In the genomic region with DNA sequence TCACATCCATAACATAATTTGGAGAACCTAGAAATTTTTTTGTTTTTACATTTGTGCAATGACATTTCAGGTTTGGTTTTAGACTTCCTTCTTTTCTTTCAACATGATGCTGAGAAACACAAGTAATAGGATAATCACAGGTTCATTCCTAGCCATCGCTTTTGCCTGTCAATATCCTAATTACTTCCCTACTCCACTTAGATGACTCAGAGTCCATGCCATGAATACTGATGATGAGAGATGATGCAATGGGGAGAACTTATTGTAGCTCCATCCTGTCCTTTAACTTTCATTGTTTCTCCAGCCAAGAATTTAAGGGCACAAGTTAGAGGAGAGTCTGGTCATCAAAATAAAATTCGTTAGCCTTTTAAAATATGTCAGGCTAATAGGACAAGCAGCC, we compare ENCODE assay signal across 17 cellular contexts.
DNase-seq lines count a peak whose midpoint lies in the region; ATAC-seq and TF ChIP-seq lines count a peak whose summit lies in the region.
"Had no signal": no experiment of that assay in that cellular context is flagged by ENCODE, and none has a peak within 500 bp of the region (broad histone marks: within the 10 kb centered on the region; RNA-seq: fewer than 3 reads in every experiment).

No MANE protein-coding gene starts in this region.

- no peak for TF ChIP-seq CTCF in epithelial cell of esophagus (IDR thresholded peaks at IDR 0.05; ENCODE audit: insufficient read depth, low read depth, low read length, missing control alignments)

- ATAC-seq in HG03139 (IDR thresholded peaks at IDR 0.05; ENCODE audit: unreplicated experiment): no peak
- ATAC-seq: activated CD8-positive, alpha-beta T cell treated with anti-CD3 and anti-CD28 coated beads for 36 hours; activated T-cell treated with anti-CD3 and anti-CD28 coated beads, Interleukin-2, amount 50 U/mL, for 72 hours had no signal

- DNase-seq in DMS 273 (lab: John Stamatoyannopoulos, UW; ENCODE audit: unreplicated experiment): peak; percentile 8
- DNase-seq in DMS 273 treated with DMSO at 0.1 percent for 48 hours (lab: John Stamatoyannopoulos, UW): no peak
- DNase-seq in NCI-H748 (lab: John Stamatoyannopoulos, UW; ENCODE audit: unreplicated experiment): peak; percentile 60
- peak; percentile 77 for DNase-seq in epithelial cell of esophagus (ENCODE audit: low read depth)
- peak; percentile 90 for DNase-seq in renal cortical epithelial cell (ENCODE audit: low read depth)
- no peak for DNase-seq in NCI-H774 (lab: John Stamatoyannopoulos, UW)
- no peak for DNase-seq in pons (ENCODE audit: low spot score)
- DNase-seq: activated CD8-positive, alpha-beta T cell treated with anti-CD3 and anti-CD28 coated beads for 36 hours; activated T-cell treated with anti-CD3 and anti-CD28 coated beads, Interleukin-2, amount 50 U/mL, for 72 hours; CD4-positive, CD25-positive, alpha-beta regulatory T cell; NCI-H1092 treated with DMSO at 0.1 percent for 48 hours; NCI-H226; OCI-M1; sigmoid colon; tibial artery had no signal

- H3K4me3 ChIP-seq in epithelial cell of esophagus (ENCODE audit: low read length): no peak overlapping the region
- H3K4me3 ChIP-seq: sigmoid colon, SK-N-MC, tibial artery had no signal

Comparison
In these comparisons a context has a peak if more than half of its experiments do, and no peak if none do; other contexts are left out.
1. DNase-seq: peak in DMS 273 (single experiment), NCI-H748 (single experiment), epithelial cell of esophagus (single experiment) and renal cortical epithelial cell (single experiment); none in DMS 273 treated with DMSO at 0.1 percent for 48 hours (single experiment), NCI-H774 (single experiment) and pons (single experiment).